In genomic region chr6:47477497-47478232, GRCh38 we compare ENCODE assay signal across 8 cellular contexts. TPM values are rescaled to one million over a fixed set of nuclear protein-coding genes. Genes with fewer than 3 reads are reported as not detected.
DNase-seq lines count a peak whose midpoint lies in the region; ATAC-seq and TF ChIP-seq lines count a peak whose summit lies in the region.

Gene CD2AP, plus strand, starts transcription at chr6:47477789. Its CDS starts 456 bp downstream, at chr6:47478245.

- H3K27ac ChIP-seq in DND-41 (ENCODE audit: low read length), result peak within 1 kb of the TSS; percentile 90
- peak within 1 kb of the TSS; percentile 86 for H3K27ac ChIP-seq in muscle layer of colon (ENCODE audit: low read depth, low read length)

- H4K20me1 ChIP-seq in DND-41 (ENCODE audit: insufficient read depth, low read length), result peaks cover 11% of the 10 kb centered on the region

- TF ChIP-seq CTCF in DND-41 (IDR thresholded peaks at IDR 0.05; ENCODE audit: borderline replicate concordance, extremely low read depth, low read length, poor library complexity, severe bottlenecking), result peak; percentile 24

- no peaks in the 10 kb centered on the region for H3K27me3 ChIP-seq in DND-41 (ENCODE audit: insufficient read depth, low read length, poor library complexity)
- H3K27me3 ChIP-seq in muscle layer of colon (ENCODE audit: control insufficient read depth in 1 of 2, insufficient read depth in 2 of 2, low read length in 2 of 2), result no peaks in the 10 kb centered on the region

- H2AFZ ChIP-seq in DND-41 (ENCODE audit: low read depth, low read length), result peak within 1 kb of the TSS; percentile 99

- ATAC-seq in DND-41 (ENCODE audit: insufficient read depth, low read depth) (peak; percentile 85), GM21737 (IDR thresholded peaks at IDR 0.05; ENCODE audit: unreplicated experiment) (peak; percentile 80), esophagus mucosa (peak; percentile 95)

- no peaks in the 10 kb centered on the region for H3K9me3 ChIP-seq in DND-41 (ENCODE audit: insufficient read depth, low read length, severe bottlenecking)
- H3K9me3 ChIP-seq in muscle layer of colon (ENCODE audit: low read length), result no peaks in the 10 kb centered on the region

- DNase-seq in DND-41 (peak; percentile 97), KG1 (lab: John Stamatoyannopoulos, UW) (peak; percentile 86)
- DNase-seq in activated T-cell treated with anti-CD3 and anti-CD28 coated beads, Interleukin-2, amount 50 U/mL, for 48 hours, result peak; percentile 89 to 91
- peak; percentile 80 to 88 for DNase-seq in stimulated activated CD8-positive, alpha-beta memory T cell treated with anti-CD3 and anti-CD28 coated beads, Interleukin-7, amount 100 ng/mL, for 4 hours (ENCODE audit: low read depth in 2 of 2)

- H3K4me3 ChIP-seq in DND-41 (ENCODE audit: low read depth in 1 of 2, low read length in 2 of 2) (peak within 1 kb of the TSS; percentile 87 to 93), muscle layer of colon (ENCODE audit: low read depth in 1 of 2, low read length in 2 of 2) (peak within 1 kb of the TSS; percentile 64 to 97)

- H3K36me3 ChIP-seq in DND-41 (ENCODE audit: insufficient read depth, low read length) (no peaks in the 10 kb centered on the region), muscle layer of colon (ENCODE audit: insufficient read depth, low read length) (no peaks in the 10 kb centered on the region)

- H3K4me2 ChIP-seq in DND-41 (ENCODE audit: insufficient read depth, low read length), result peak within 1 kb of the TSS; percentile 91

- H3K79me2 ChIP-seq in DND-41 (ENCODE audit: insufficient read depth, low read length), result peaks cover 48% of the 10 kb centered on the region

- peaks cover 38% of the 10 kb centered on the region for H3K4me1 ChIP-seq in DND-41 (ENCODE audit: insufficient read depth, low read length)
- H3K4me1 ChIP-seq in muscle layer of colon (ENCODE audit: insufficient read depth, low read length), result peaks cover 12% of the 10 kb centered on the region

- H3K9ac ChIP-seq in DND-41 (ENCODE audit: low read depth, low read length) (peak within 1 kb of the TSS; percentile 88), muscle layer of colon (ENCODE audit: low read length) (peak within 1 kb of the TSS; percentile 65)

TF ChIP-seq in PFSK-1, 5 proteins besides CTCF, POLR2A, EP300 and RAD21:
- TF ChIP-seq TAF1 (IDR thresholded peaks at IDR 0.05; ENCODE audit: borderline replicate concordance, insufficient read depth, low read length) (peak; percentile 89), REST (IDR thresholded peaks at IDR 0.05; ENCODE audit: insufficient read depth in 1 of 2, low read depth in 2 of 2, low read length in 2 of 2) (0 out of 4 replicates have a peak, but pooled peaks of 1 of the 2 experiments have one; percentile 32), FOXP2 (optimal IDR thresholded peaks at IDR 0.05; ENCODE audit: borderline replicate concordance, extremely low read depth, extremely low read length, insufficient read depth) (peak; percentile 91), POLR2AphosphoS5 (IDR thresholded peaks at IDR 0.05; ENCODE audit: low read depth, low read length) (peak; percentile 95), SIN3A (IDR thresholded peaks at IDR 0.05; ENCODE audit: borderline replicate concordance, insufficient read depth, low read length) (peak; percentile 50; the same call in 1 of the 2 replicates)

RNA-seq across cellular contexts. Expression of gene CD2AP, which starts in this region (rescaled TPM):
- polyA plus RNA-seq in PFSK-1 (2012; ENCODE audit: insufficient read length, low read depth), result 8.5 TPM
- 25.8 TPM for total RNA-seq in esophagus mucosa

Comparison
In these comparisons a context has a peak if more than half of its experiments do, and no peak if none do; other contexts are left out.
1. Peak in every context shown above with its lines: DNase-seq, ATAC-seq, H3K4me3 ChIP-seq and H3K27ac ChIP-seq.